ENCODE assay signal across 31 cellular contexts in genomic region chr7:123692471-123692877, GRCh38. TPM values are rescaled to one million over a fixed set of nuclear protein-coding genes. Genes with fewer than 3 reads are reported as not detected.
DNase-seq lines count a peak whose midpoint lies in the region; ATAC-seq, FAIRE-seq and TF ChIP-seq lines count a peak whose summit lies in the region.
"Had no signal": no experiment of that assay in that cellular context is flagged by ENCODE, and none has a peak within 500 bp of the region (broad histone marks: within the 10 kb centered on the region; RNA-seq: fewer than 3 reads in every experiment).

No MANE protein-coding gene starts in this region.

- no peak overlapping the region for H4K91ac ChIP-seq in H1 (replicated peaks; ENCODE audit: insufficient read length, low read length)

- H3K23me2 ChIP-seq in H1 (ENCODE audit: low read depth, low read length) = no peaks in the 10 kb centered on the region

- H2BK120ac ChIP-seq in H1 (replicated peaks; ENCODE audit: low read depth, low read length) = no peak overlapping the region

- H2BK5ac ChIP-seq in H1 (ENCODE audit: low read depth, low read length) = peak overlapping the region; percentile 36

- no peak overlapping the region for H3K18ac ChIP-seq in H1 (ENCODE audit: extremely low read depth, low read length)

- ATAC-seq in DND-41 (ENCODE audit: insufficient read depth, low read depth) (peak; percentile 91), GM18870 (IDR thresholded peaks at IDR 0.05; ENCODE audit: unreplicated experiment) (no peak)
- ATAC-seq: stimulated activated naive CD8-positive, alpha-beta T cell treated with anti-CD3 and anti-CD28 coated beads, Interleukin-15, amount 100 ng/mL, for 72 hours had no signal

- H3K79me2 ChIP-seq in DND-41 (ENCODE audit: insufficient read depth, low read length) (no peaks in the 10 kb centered on the region; the same call in 1 of the 2 replicates), H1 (ENCODE audit: control insufficient read depth in 1 of 2, insufficient read depth in 2 of 2, low read length in 2 of 2) (no peaks in the 10 kb centered on the region)

- FAIRE-seq in H1 (lab: Jason Lieb, UNC) = no peak
- no peak for FAIRE-seq in kidney (lab: Jason Lieb, UNC)
- FAIRE-seq in HTR-8/SVneo (lab: Jason Lieb, UNC) = no peak
- FAIRE-seq: urothelium cell line had no signal

- H3K23ac ChIP-seq in H1 (ENCODE audit: insufficient read length) = no peak overlapping the region

- no peak overlapping the region for H3K4ac ChIP-seq in H1 (replicated peaks; ENCODE audit: insufficient read length, low read depth, low read length)

- H4K20me1 ChIP-seq in DND-41 (ENCODE audit: insufficient read depth, low read length) (no peaks in the 10 kb centered on the region), H1 (replicated peaks in 1 of 2; ENCODE audit: control insufficient read depth in 1 of 2, insufficient read depth in 2 of 2, low read length in 2 of 2) (peaks cover 0 to 2% of the 10 kb centered on the region in 2 experiments)

- CTCF ChIA-PET in H1 (lab: Charles Lee; ENCODE audit: partially characterized antibody) = interaction anchor here (1.2 to 3.0 kb wide), 8 partner anchors 8 to 225 kb away, joined by 3 to 13 read pairs (median 6); partner anchors contain the start of gene WASL

- H2BK15ac ChIP-seq in H1 (ENCODE audit: low read length) = no peak overlapping the region; the same call in 1 of the 2 replicates

- H3K36me3 ChIP-seq in DND-41 (ENCODE audit: insufficient read depth, low read length) (peaks cover 73% of the 10 kb centered on the region), H1 (ENCODE audit: control insufficient read depth in 2 of 4, insufficient read depth in 4 of 4, low read length in 3 of 4) (peaks cover 0 to 76% (median 13%) of the 10 kb centered on the region in 4 experiments; a peak in 4 of 8 replicates), kidney (ENCODE audit: control insufficient read depth in 1 of 2, insufficient read depth in 2 of 2, low read length in 2 of 2) (peaks cover 6 to 19% of the 10 kb centered on the region in 2 donors)
- H3K36me3 ChIP-seq: ovary had no signal

- H3K4me2 ChIP-seq in DND-41 (ENCODE audit: insufficient read depth, low read length) (no peak overlapping the region), H1 (ENCODE audit: insufficient read depth in 1 of 2, low read depth in 2 of 2, low read length in 2 of 2) (no peak overlapping the region)

- no peak overlapping the region for H4K8ac ChIP-seq in H1 (ENCODE audit: extremely low read depth, insufficient read depth, low read length)

- WGBS in H1 (ENCODE audit: extremely low coverage in 1 of 2, insufficient coverage in 1 of 2, insufficient read length in 1 of 2, insufficient replicate concordance in 2 of 2, low coverage in 1 of 2, low lambda C conversion rate in 2 of 2, missing lambda C conversion rate in 1 of 2), 2 experiments = 74% methylated on average over 3 of the region's 6 CpGs; no CpG with 5 or more reads in 1 of the 2 experiments

- DNase-seq in DND-41 (peak; percentile 60), H1 (ENCODE audit: low read depth in 1 of 2, low spot score in 2 of 2) (peak in 1 of 2 experiments; percentile 55), kidney (peak; percentile 58), T-helper 1 cell (no peak), HTR-8/SVneo (ENCODE audit: insufficient read length, low spot score) (no peak)
- peak; percentile 14 for DNase-seq in Jurkat, Clone E6-1 (ENCODE audit: low read depth, low spot score)
- DNase-seq in activated naive CD4-positive, alpha-beta T cell treated with anti-CD3 and anti-CD28 coated beads, Interleukin-2, amount 50 U/mL, for 16 hours = no peak
- DNase-seq: activated B cell treated with CpG ODN at 0.5 μM for 24 hours; activated CD4-positive, alpha-beta T cell treated with anti-CD3 and anti-CD28 coated beads, Interleukin-2, amount 50 U/mL, for 1 hour; activated T-cell treated with anti-CD3 and anti-CD28 coated beads, Interleukin-2, amount 50 U/mL, for 24 hours; COR-L47; DMS53; glutamatergic neuron; GM23248; NCI-H1436; NCI-H2081; NCI-H345; NCI-H748 treated with DMSO at 0.1 percent for 48 hours; ovary; small intestine; stimulated activated naive CD8-positive, alpha-beta T cell treated with anti-CD3 and anti-CD28 coated beads, Interleukin-15, amount 100 ng/mL, for 72 hours had no signal

- H3K14ac ChIP-seq in H1 (ENCODE audit: insufficient read length) = no peak overlapping the region

- H2BK12ac ChIP-seq in H1 (ENCODE audit: low read depth, low read length) = 0 out of 2 replicates have a peak overlapping the region, but pooled peaks have one; percentile 13

- H3K79me1 ChIP-seq in H1 (ENCODE audit: low read depth, low read length) = no peaks in the 10 kb centered on the region

- H3K4me3 ChIP-seq in DND-41 (ENCODE audit: low read depth in 1 of 2, low read length in 2 of 2) (no peak overlapping the region), H1 (ENCODE audit: extremely low read depth in 1 of 4, insufficient read depth in 2 of 4, low read depth in 3 of 4, low read length in 4 of 4) (no peak overlapping the region), kidney (ENCODE audit: low read length in 2 of 2) (no peak overlapping the region)
- H3K4me3 ChIP-seq in Jurkat, Clone E6-1 (ENCODE audit: low read length) = no peak overlapping the region
- H3K4me3 ChIP-seq: GM23248, lung, ovary, SJSA1, thoracic aorta had no signal

- POLR2A ChIA-PET in H1 (lab: Charles Lee; ENCODE audit: partially characterized antibody) = interaction anchor here (1.1 to 1.3 kb wide), 3 partner anchors 10 to 56 kb away, joined by 3 to 4 read pairs (median 4); partner anchors contain the start of gene WASL

- H2AFZ ChIP-seq in DND-41 (ENCODE audit: low read depth, low read length) (no peak overlapping the region), H1 (ENCODE audit: low read length) (no peak overlapping the region)
- H2AFZ ChIP-seq: GM23248 had no signal

- no peaks in the 10 kb centered on the region for H3K4me1 ChIP-seq in DND-41 (ENCODE audit: insufficient read depth, low read length)
- peaks cover 0 to 3% (median 1%) of the 10 kb centered on the region in 4 experiments; a peak in 3 of 7 replicates for H3K4me1 ChIP-seq in H1 (replicated peaks in 1 of 4; ENCODE audit: control insufficient read depth in 3 of 4, insufficient read depth in 4 of 4, low read length in 3 of 4)
- H3K4me1 ChIP-seq in kidney (ENCODE audit: control insufficient read depth in 1 of 2, insufficient read depth in 1 of 2, low read depth in 1 of 2, low read length in 2 of 2) = no peaks in the 10 kb centered on the region
- H3K4me1 ChIP-seq: SJSA1 had no signal

- H3K56ac ChIP-seq in H1 (replicated peaks; ENCODE audit: insufficient read length, low read depth, low read length) = no peak overlapping the region

- H3K27ac ChIP-seq in DND-41 (ENCODE audit: low read length) (no peak overlapping the region), H1 (ENCODE audit: low read depth, low read length) (no peak overlapping the region), kidney (ENCODE audit: low read depth in 2 of 2, low read length in 2 of 2) (no peak overlapping the region)
- H3K27ac ChIP-seq: C4-2B, GM23248, ovary, SJSA1, thoracic aorta had no signal

- no peaks in the 10 kb centered on the region for H3K27me3 ChIP-seq in DND-41 (ENCODE audit: insufficient read depth, low read length, poor library complexity)
- H3K27me3 ChIP-seq in H1 (replicated peaks in 1 of 4; ENCODE audit: control insufficient read depth in 3 of 4, extremely low read depth in 1 of 4, insufficient read depth in 3 of 4, low read length in 3 of 4) = no peaks in the 10 kb centered on the region
- H3K27me3 ChIP-seq: ovary, SJSA1 had no signal

- 0 out of 3 replicates have a peak, but pooled peaks of 1 of the 2 experiments have one; percentile 7 for TF ChIP-seq EP300 in H1 (IDR thresholded peaks at IDR 0.05; ENCODE audit: borderline replicate concordance in 1 of 2, low read depth in 2 of 2, low read length in 2 of 2)

- H2BK20ac ChIP-seq in H1 (ENCODE audit: low read length) = no peak overlapping the region

- H4K5ac ChIP-seq in H1 (ENCODE audit: insufficient read length, low read depth, low read length) = no peak overlapping the region

- TF ChIP-seq CTCF in DND-41 (IDR thresholded peaks at IDR 0.05; ENCODE audit: borderline replicate concordance, extremely low read depth, low read length, poor library complexity, severe bottlenecking) = no peak
- no peak for TF ChIP-seq CTCF in H1 (IDR thresholded peaks at IDR 0.05; ENCODE audit: control extremely low read depth in 1 of 3, insufficient read depth in 1 of 3, low read depth in 1 of 3, low read length in 3 of 3)
- no peak for TF ChIP-seq CTCF in kidney (IDR thresholded peaks at IDR 0.05; ENCODE audit: borderline replicate concordance, extremely low read depth, insufficient read depth)

- TF ChIP-seq POLR2A in H1 (IDR thresholded peaks at IDR 0.05; ENCODE audit: control extremely low read depth in 1 of 2, low read depth in 2 of 2, low read length in 2 of 2) = no peak

- intact Hi-C loops in kidney (cut with DNase I) = no loop called here

- H2AK5ac ChIP-seq in H1 (ENCODE audit: low read depth, low read length) = no peak overlapping the region

- H3K9me3 ChIP-seq in DND-41 (ENCODE audit: insufficient read depth, low read length, severe bottlenecking) (no peaks in the 10 kb centered on the region), H1 (ENCODE audit: insufficient read depth in 2 of 2, low read depth in 1 of 2, low read length in 1 of 2) (no peaks in the 10 kb centered on the region), kidney (ENCODE audit: control insufficient read depth in 1 of 2, low read length in 2 of 2) (no peaks in the 10 kb centered on the region)
- H3K9me3 ChIP-seq: ovary, SJSA1, thoracic aorta had no signal

- TF ChIP-seq RAD21 in H1 (IDR thresholded peaks at IDR 0.05 in 1 of 2, conservative IDR thresholded peaks at IDR 0.05 in 1 of 2; ENCODE audit: low read depth in 2 of 2, low read length in 2 of 2) = no peak

- no peak overlapping the region for H3K9ac ChIP-seq in DND-41 (ENCODE audit: low read depth, low read length)
- no peak overlapping the region for H3K9ac ChIP-seq in H1 (replicated peaks in 1 of 4; ENCODE audit: extremely low read depth in 1 of 4, low read depth in 3 of 4, low read length in 3 of 4)
- H3K9ac ChIP-seq in kidney (ENCODE audit: low read length in 2 of 2) = no peak overlapping the region
- H3K9ac ChIP-seq: GM23248 had no signal

RNA-seq across cellular contexts. Expression of gene LMOD2, which starts 36.8 kb away (rescaled TPM):
- not detected for polyA plus RNA-seq in Jurkat, Clone E6-1 (2012; ENCODE audit: insufficient read depth, insufficient read length)
- 0.22 TPM in 1 of 2 replicates, not detected in the other for total RNA-seq in H1 (2021; fragmentation: NEBNext Ultra II Directional; extraction: Animal tissue kit (Norgen Biotek cat#: 25700))
- polyA plus RNA-seq in H1 (2011; rRNA removed) (0.03 TPM in 1 of 2 replicates, not detected in the other), kidney (ENCODE audit: insufficient read depth, low read depth, low replicate concordance) (not detected)
- 0.10 TPM for polyA plus RNA-seq in H1 (2011; cell fraction: cytosol; rRNA removed)
- polyA plus RNA-seq in H1 (2011; cell fraction: nucleus; rRNA removed) = not detected
- 0.06 to 0.07 TPM in 2 of 4 replicates, not detected in the others for polyA plus RNA-seq in H1 (2012, experiment 1 of 2)
- not detected for polyA plus RNA-seq in H1 (2012, experiment 2 of 2)
- polyA plus RNA-seq in H1 (2013, experiment 1 of 2) = 0.04 TPM
- 0.06 TPM for polyA plus RNA-seq in H1 (2013, experiment 2 of 2)
- not detected in 2 replicates for polyA minus RNA-seq in H1 (2011; rRNA and poly(A)+ RNA removed)
- polyA minus RNA-seq in H1 (2011; cell fraction: cytosol; rRNA and poly(A)+ RNA removed) = not detected
- not detected for polyA minus RNA-seq in H1 (2011; cell fraction: nucleus; rRNA and poly(A)+ RNA removed)
- total RNA-seq in kidney = not detected
- total RNA-seq: A172, activated B cell treated with CpG ODN at 0.5 μM for 24 hours, fibroblast of villous mesenchyme, GM23248, renal cortical epithelial cell, RPMI7951, SJSA1, thoracic aorta had no signal
- polyA plus RNA-seq: GM23248, lung had no signal

RNA-seq across cellular contexts. Expression of gene WASL, which starts 56.3 kb away (rescaled TPM):
- polyA plus RNA-seq in Jurkat, Clone E6-1 (2012; ENCODE audit: insufficient read depth, insufficient read length) = 1.7 TPM
- total RNA-seq in H1 (2021; fragmentation: NEBNext Ultra II Directional; extraction: Animal tissue kit (Norgen Biotek cat#: 25700)) = 37.1 and 38.9 TPM in 2 replicates
- 6.0 and 7.7 TPM in 2 replicates for polyA plus RNA-seq in H1 (2011; rRNA removed)
- 8.4 TPM for polyA plus RNA-seq in H1 (2011; cell fraction: cytosol; rRNA removed)
- polyA plus RNA-seq in H1 (2011; cell fraction: nucleus; rRNA removed) = 6.8 TPM
- 12.0 to 20.5 TPM (median 14.1 TPM) in 4 replicates for polyA plus RNA-seq in H1 (2012, experiment 1 of 2)
- polyA plus RNA-seq in H1 (2012, experiment 2 of 2) = 3.2 TPM
- polyA plus RNA-seq in H1 (2013, experiment 1 of 2) = 22.5 TPM
- 23.7 TPM for polyA plus RNA-seq in H1 (2013, experiment 2 of 2)
- polyA minus RNA-seq in H1 (2011; rRNA and poly(A)+ RNA removed) = 6.2 and 6.9 TPM in 2 replicates
- polyA minus RNA-seq in H1 (2011; cell fraction: cytosol; rRNA and poly(A)+ RNA removed) = 10.1 TPM
- polyA minus RNA-seq in H1 (2011; cell fraction: nucleus; rRNA and poly(A)+ RNA removed) = 32.8 TPM
- 50.4 TPM for total RNA-seq in kidney
- 28.7 TPM for polyA plus RNA-seq in kidney (ENCODE audit: insufficient read depth, low read depth, low replicate concordance)

Comparison
In these comparisons a context has a peak if more than half of its experiments do, and no peak if none do; other contexts are left out.
1. DNase-seq: peak in DND-41 (single experiment), Jurkat, Clone E6-1 (single experiment) and kidney (single experiment); none in activated naive CD4-positive, alpha-beta T cell treated with anti-CD3 and anti-CD28 coated beads, Interleukin-2, amount 50 U/mL, for 16 hours (single experiment), T-helper 1 cell (0 of 5) and HTR-8/SVneo (single experiment).